In the genomic region with DNA sequence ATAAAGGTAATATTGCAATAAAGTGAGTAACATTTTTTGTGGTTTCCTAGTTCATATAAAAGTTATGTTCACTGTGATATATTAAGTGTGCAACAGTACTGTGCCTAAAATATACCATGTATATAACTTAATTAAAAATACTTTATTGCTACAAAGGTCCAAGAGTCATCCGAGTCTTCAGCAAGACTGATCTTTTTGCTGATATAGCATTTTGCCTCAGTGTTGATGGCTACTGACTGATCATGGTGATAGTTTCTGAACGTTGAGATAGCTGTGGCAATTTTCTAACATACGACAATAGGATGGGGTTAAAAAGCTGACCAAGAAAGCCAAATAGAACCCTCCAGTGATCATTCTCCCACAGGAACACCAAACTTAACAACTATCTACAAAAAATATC, we compare ENCODE assay signal across 23 cellular contexts.
A peak's percentile ranks its signal among the peaks of the same experiment; 100 is the strongest.
DNase-seq lines count a peak whose midpoint lies in the region; ATAC-seq, FAIRE-seq and TF ChIP-seq lines count a peak whose summit lies in the region.
"Had no signal": no experiment of that assay in that cellular context is flagged by ENCODE, and none has a peak within 500 bp of the region (broad histone marks: within the 10 kb centered on the region; RNA-seq: fewer than 3 reads in every experiment).

No MANE protein-coding gene starts in this region.

- WGBS in A549 (ENCODE audit: missing lambda C conversion rate) = 31% methylated on average over 3 of the region's 3 CpGs
- WGBS in IMR-90 (ENCODE audit: extremely low coverage in 2 of 2, insufficient read length in 1 of 2), 2 experiments = no CpG with 5 or more reads among the region's 3 CpGs
- 2% methylated on average over 3 of the region's 3 CpGs for WGBS in K562 (ENCODE audit: insufficient coverage, low coverage, missing lambda C conversion rate)

- no peaks in the 10 kb centered on the region for H3K9me1 ChIP-seq in IMR-90 (ENCODE audit: insufficient read depth, low read length)
- no peaks in the 10 kb centered on the region for H3K9me1 ChIP-seq in K562 (ENCODE audit: control insufficient read depth, insufficient read depth, low read length)

- dilution Hi-C loops in IMR-90 (cut with HindIII; ENCODE audit: low sequenced_read_pairs, unreplicated experiment) = no loop called here

- no peak overlapping the region for H4K5ac ChIP-seq in IMR-90 (ENCODE audit: low read depth, low read length)

- H2BK15ac ChIP-seq in IMR-90 (ENCODE audit: low read depth, low read length) = no peak overlapping the region

- TF ChIP-seq POLR2A in A549 (IDR thresholded peaks at IDR 0.05; ENCODE audit: low read length) (no peak), IMR-90 (IDR thresholded peaks at IDR 0.05; ENCODE audit: low read depth, low read length) (no peak), K562 (conservative IDR thresholded peaks at IDR 0.05) (no peak)

- CTCF ChIA-PET in A549 (lab: Yijun Ruan, JAX) = no interaction called here
- CTCF ChIA-PET in IMR-90 (lab: Yijun Ruan, JAX) = no interaction called here
- CTCF ChIA-PET in K562 (lab: Yijun Ruan, JAX; ENCODE audit: low intra/inter-chr PET ratio) = no interaction called here

- H3K4me3 ChIP-seq in A549 (no peak overlapping the region), IMR-90 (ENCODE audit: insufficient read depth, low read depth, low read length) (no peak overlapping the region), K562 (no peak overlapping the region)
- H3K4me3 ChIP-seq: BLaER1 treated with 17β-estradiol and CSF1 and Interleukin-3, amounts not matched to agents 10 nM and 100 nM had no signal

- ATAC-seq in A549 (no peak), IMR-90 (ENCODE audit: low read depth) (no peak), K562 (no peak), HG02798 (IDR thresholded peaks at IDR 0.05; ENCODE audit: poor library complexity, unreplicated experiment) (no peak)
- no peak for ATAC-seq in activated T-helper 17 cell treated with anti-CD3 and anti-CD28 coated beads, Interleukin-2, amount 50 U/mL, for 72 hours (replicated peaks)
- ATAC-seq: CD8-positive, alpha-beta T cell had no signal

- no peak for TF ChIP-seq EP300 in A549 (IDR thresholded peaks at IDR 0.05)
- no peak for TF ChIP-seq EP300 in K562 (IDR thresholded peaks at IDR 0.05; ENCODE audit: low read length)

- no peaks in the 10 kb centered on the region for H3K27me3 ChIP-seq in IMR-90 (ENCODE audit: control insufficient read depth, insufficient read depth, low read length)
- H3K27me3 ChIP-seq in K562 (ENCODE audit: control insufficient read depth in 2 of 2, insufficient read depth in 2 of 2, low read length in 2 of 2) = no peaks in the 10 kb centered on the region
- H3K27me3 ChIP-seq: BLaER1 treated with 17β-estradiol and CSF1 and Interleukin-3, amounts not matched to agents 10 nM and 100 nM had no signal

- H3K9me3 ChIP-seq in A549 (no peaks in the 10 kb centered on the region), IMR-90 (ENCODE audit: control insufficient read depth, insufficient read depth, low read length) (peaks cover 2% of the 10 kb centered on the region; the same call in 1 of the 2 replicates), K562 (replicated peaks; ENCODE audit: control insufficient read depth, insufficient read depth, low read depth, low read length) (no peaks in the 10 kb centered on the region)
- H3K9me3 ChIP-seq: BLaER1 treated with 17β-estradiol and CSF1 and Interleukin-3, amounts not matched to agents 10 nM and 100 nM; Caco-2 had no signal

- H3K4me2 ChIP-seq in A549 (no peak overlapping the region), IMR-90 (ENCODE audit: low read depth, low read length) (no peak overlapping the region), K562 (ENCODE audit: insufficient read depth, low read length) (no peak overlapping the region)
- H3K4me2 ChIP-seq: BLaER1 treated with 17β-estradiol and CSF1 and Interleukin-3, amounts not matched to agents 10 nM and 100 nM had no signal

- no peak overlapping the region for H4K8ac ChIP-seq in IMR-90 (ENCODE audit: low read depth in 2 of 2, low read length in 2 of 2)

- no peak overlapping the region for H2BK120ac ChIP-seq in IMR-90 (ENCODE audit: low read depth, low read length)

- H3K4me1 Mint-ChIP-seq in endothelial cell (ENCODE audit: unreplicated experiment) = peaks cover 15% of the 10 kb centered on the region
- no peaks in the 10 kb centered on the region for H3K4me1 Mint-ChIP-seq in activated T-helper 17 cell treated with anti-CD3 and anti-CD28 coated beads, Interleukin-2, amount 50 U/mL, for 72 hours
- H3K4me1 Mint-ChIP-seq: B cell had no signal

- no peak overlapping the region for H2AK5ac ChIP-seq in IMR-90 (ENCODE audit: low read depth, low read length)

- no peaks in the 10 kb centered on the region for H3K4me1 ChIP-seq in A549
- no peaks in the 10 kb centered on the region for H3K4me1 ChIP-seq in IMR-90 (ENCODE audit: control insufficient read depth, insufficient read depth, low read length)
- H3K4me1 ChIP-seq in K562 (replicated peaks in 1 of 2; ENCODE audit: control insufficient read depth in 2 of 2, insufficient read depth in 2 of 2, low read length in 2 of 2) = no peaks in the 10 kb centered on the region
- H3K4me1 ChIP-seq: Caco-2 had no signal

- no peak overlapping the region for H3K23ac ChIP-seq in IMR-90 (ENCODE audit: low read depth, low read length)

- H2AK9ac ChIP-seq in IMR-90 (replicated peaks; ENCODE audit: low read depth, low read length, poor library complexity) = no peak overlapping the region

- TF ChIP-seq CTCF in A549 (IDR thresholded peaks at IDR 0.05) (no peak), IMR-90 (conservative IDR thresholded peaks at IDR 0.05; ENCODE audit: low read depth, low read length) (no peak), K562 (IDR thresholded peaks at IDR 0.05 in 2 of 3, conservative IDR thresholded peaks at IDR 0.05 in 1 of 3; ENCODE audit: insufficient read depth in 2 of 3, low read depth in 1 of 3, low read length in 3 of 3) (no peak), endothelial cell (IDR thresholded peaks at IDR 0.05; ENCODE audit: unreplicated experiment) (no peak)

- no peak overlapping the region for H4K91ac ChIP-seq in IMR-90 (ENCODE audit: insufficient read depth, low read depth, low read length)

- H2BK20ac ChIP-seq in IMR-90 (ENCODE audit: low read depth, low read length) = no peak overlapping the region

- no peak overlapping the region for H2BK5ac ChIP-seq in IMR-90 (ENCODE audit: low read depth, low read length, poor library complexity, severe bottlenecking)

- peaks cover 4% of the 10 kb centered on the region for H3K9me3 Mint-ChIP-seq in endothelial cell (ENCODE audit: unreplicated experiment)
- H3K9me3 Mint-ChIP-seq in activated T-helper 17 cell treated with anti-CD3 and anti-CD28 coated beads, Interleukin-2, amount 50 U/mL, for 72 hours = peaks cover 14% of the 10 kb centered on the region

- H4K20me1 ChIP-seq in IMR-90 (ENCODE audit: insufficient read depth, low read length) = no peaks in the 10 kb centered on the region
- H4K20me1 ChIP-seq in K562 (replicated peaks; ENCODE audit: control insufficient read depth, insufficient read depth, low read length) = no peaks in the 10 kb centered on the region
- H4K20me1 ChIP-seq: BLaER1 treated with 17β-estradiol and CSF1 and Interleukin-3, amounts not matched to agents 10 nM and 100 nM had no signal

- H3K18ac ChIP-seq in IMR-90 (ENCODE audit: low read depth, low read length) = no peak overlapping the region

- H2AFZ ChIP-seq in IMR-90 (replicated peaks; ENCODE audit: low read length, poor library complexity) (no peak overlapping the region), K562 (ENCODE audit: low read depth, low read length) (no peak overlapping the region)

- no TSS peak for BruUV-seq in IMR-90 (replicated peaks; lab: Mats Ljungman, UMichigan)
- no TSS peak for BruUV-seq in K562 (replicated peaks; lab: Mats Ljungman, UMichigan)

- TF ChIP-seq RAD21 in A549 (conservative IDR thresholded peaks at IDR 0.05 in 1 of 2, IDR thresholded peaks at IDR 0.05 in 1 of 2) = no peak
- TF ChIP-seq RAD21 in IMR-90 (IDR thresholded peaks at IDR 0.05; ENCODE audit: low read length) = no peak
- no peak for TF ChIP-seq RAD21 in K562 (CRISPR knock-in tag; conservative IDR thresholded peaks at IDR 0.05 in 1 of 2, IDR thresholded peaks at IDR 0.05 in 1 of 2)

- intact Hi-C loops in IMR-90 (cut with micrococcal nuclease) (no loop called here), K562 (cut with micrococcal nuclease) (no loop called here)

- no peaks in the 10 kb centered on the region for H3K79me2 ChIP-seq in K562 (ENCODE audit: control insufficient read depth, insufficient read depth, low read length)

- H3K36me3 Mint-ChIP-seq in endothelial cell (ENCODE audit: low read depth, unreplicated experiment) = no peaks in the 10 kb centered on the region
- H3K36me3 Mint-ChIP-seq in activated T-helper 17 cell treated with anti-CD3 and anti-CD28 coated beads, Interleukin-2, amount 50 U/mL, for 72 hours (ENCODE audit: low read depth) = no peaks in the 10 kb centered on the region
- H3K36me3 Mint-ChIP-seq: CD8-positive, alpha-beta T cell had no signal

- H3K56ac ChIP-seq in IMR-90 (ENCODE audit: extremely low read depth, insufficient read depth, low read length) = no peak overlapping the region

- H3K27me3 Mint-ChIP-seq in endothelial cell (ENCODE audit: unreplicated experiment) = no peaks in the 10 kb centered on the region
- no peaks in the 10 kb centered on the region for H3K27me3 Mint-ChIP-seq in activated T-helper 17 cell treated with anti-CD3 and anti-CD28 coated beads, Interleukin-2, amount 50 U/mL, for 72 hours
- H3K27me3 Mint-ChIP-seq: B cell; CD4-positive, alpha-beta T cell had no signal

- FAIRE-seq in A549 (lab: Jason Lieb, UNC) (no peak), K562 (lab: Jason Lieb, UNC) (no peak)
- FAIRE-seq: A204.1, D721Med, G401.6, GM12891, GM19239 had no signal

- H3K36me3 ChIP-seq in IMR-90 (ENCODE audit: control insufficient read depth, insufficient read depth, low read length) (no peaks in the 10 kb centered on the region), K562 (ENCODE audit: control insufficient read depth, insufficient read depth, low read length) (no peaks in the 10 kb centered on the region)
- H3K36me3 ChIP-seq: BLaER1 treated with 17β-estradiol and CSF1 and Interleukin-3, amounts not matched to agents 10 nM and 100 nM had no signal

- H3K27ac ChIP-seq in A549 = no peak overlapping the region
- H3K27ac ChIP-seq in IMR-90 (ENCODE audit: insufficient read depth, low read length) = no peak overlapping the region
- no peak overlapping the region for H3K27ac ChIP-seq in K562 (ENCODE audit: extremely low read depth, low read depth, low read length)
- H3K27ac ChIP-seq: BLaER1 treated with 17β-estradiol and CSF1 and Interleukin-3, amounts not matched to agents 10 nM and 100 nM; C4-2B had no signal

- H3K14ac ChIP-seq in IMR-90 (replicated peaks; ENCODE audit: low read depth, low read length) = no peak overlapping the region

- H3K79me1 ChIP-seq in IMR-90 (ENCODE audit: low read depth in 1 of 2, low read length in 2 of 2) = no peaks in the 10 kb centered on the region

- peak overlapping the region; percentile 95 for H3K27ac Mint-ChIP-seq in endothelial cell (ENCODE audit: unreplicated experiment)
- H3K27ac Mint-ChIP-seq in activated T-helper 17 cell treated with anti-CD3 and anti-CD28 coated beads, Interleukin-2, amount 50 U/mL, for 72 hours = no peak overlapping the region
- H3K27ac Mint-ChIP-seq: B cell; CD4-positive, alpha-beta T cell; CD8-positive, alpha-beta T cell had no signal

- in situ Hi-C loops in IMR-90 (cut with MboI; ENCODE audit: low sequenced_read_pairs) (no loop called here), K562 (cut with MboI) (no loop called here)

- no peak overlapping the region for H3K4me3 Mint-ChIP-seq in endothelial cell (ENCODE audit: unreplicated experiment)
- no peak overlapping the region for H3K4me3 Mint-ChIP-seq in activated T-helper 17 cell treated with anti-CD3 and anti-CD28 coated beads, Interleukin-2, amount 50 U/mL, for 72 hours
- H3K4me3 Mint-ChIP-seq: B cell; CD4-positive, alpha-beta T cell; CD8-positive, alpha-beta T cell had no signal

- no peak overlapping the region for H3K9ac ChIP-seq in IMR-90 (ENCODE audit: low read depth, low read length)
- no peak overlapping the region for H3K9ac ChIP-seq in K562 (ENCODE audit: insufficient read depth in 1 of 2, low read depth in 2 of 2, low read length in 2 of 2)
- H3K9ac ChIP-seq: BLaER1 treated with 17β-estradiol and CSF1 and Interleukin-3, amounts not matched to agents 10 nM and 100 nM had no signal

- POLR2A ChIA-PET in A549 (lab: Yijun Ruan, JAX) (no interaction called here), IMR-90 (lab: Charles Lee; ENCODE audit: unreplicated experiment) (no interaction called here), K562 (lab: Yijun Ruan, JAX) (no interaction called here)

- DNase-seq in A549 (ENCODE audit: low read depth in 1 of 2, low spot score in 1 of 2) = no peak
- DNase-seq in IMR-90 = no peak
- DNase-seq in K562 (ENCODE audit: extremely low read depth in 1 of 4, low spot score in 3 of 4) = no peak
- no peak for DNase-seq in endothelial cell (ENCODE audit: low spot score)
- DNase-seq in mesenteric fat pad (ENCODE audit: low spot score) = no peak
- DNase-seq: 8988T; AML-193; Caco-2; Calu3; CD4-positive, alpha-beta T cell; CD8-positive, alpha-beta T cell; DMS79 treated with DMSO at 0.1 percent for 48 hours; GF-D8 had no signal

- H3K4ac ChIP-seq in IMR-90 (ENCODE audit: low read depth, low read length) = no peak overlapping the region

Comparison
In these comparisons a context has a peak if more than half of its experiments do, and no peak if none do; other contexts are left out.
1. Of the 35 proteins assayed by ChIP-seq in both K562 and A549: peak only in K562: none; only in A549: none; in both: MAFK; in neither: 34.